Comparison of ENCODE assay signal across 14 cellular contexts in genomic region chr10:94607111-94607510, GRCh38.
DNase-seq lines count a peak whose midpoint lies in the region; ATAC-seq and TF ChIP-seq lines count a peak whose summit lies in the region.
"Had no signal": no experiment of that assay in that cellular context is flagged by ENCODE, and none has a peak within 500 bp of the region (broad histone marks: within the 10 kb centered on the region; RNA-seq: fewer than 3 reads in every experiment).

No MANE protein-coding gene starts in this region.

- H3K4me3 ChIP-seq in CD8-positive, alpha-beta memory T cell (ENCODE audit: low read length), result no peak overlapping the region
- no peak overlapping the region for H3K4me3 ChIP-seq in heart left ventricle
- H3K4me3 ChIP-seq: ascending aorta, K562 had no signal

- intact Hi-C loops in heart left ventricle (cut with DNase I), result no loop called here

- no peaks in the 10 kb centered on the region for H3K4me1 Mint-ChIP-seq in CD8-positive, alpha-beta memory T cell

- H3K36me3 ChIP-seq in CD8-positive, alpha-beta memory T cell (ENCODE audit: insufficient read depth, low read length), result no peaks in the 10 kb centered on the region
- H3K36me3 ChIP-seq in heart left ventricle, result no peaks in the 10 kb centered on the region
- H3K36me3 ChIP-seq: ascending aorta had no signal

- H3K4me3 Mint-ChIP-seq in CD8-positive, alpha-beta memory T cell, result no peak overlapping the region

- H3K27me3 ChIP-seq in CD8-positive, alpha-beta memory T cell (ENCODE audit: insufficient read depth, low read length, poor library complexity, severe bottlenecking), result no peaks in the 10 kb centered on the region
- H3K27me3 ChIP-seq in heart left ventricle, result no peaks in the 10 kb centered on the region
- H3K27me3 ChIP-seq: ascending aorta had no signal

- no peaks in the 10 kb centered on the region for H3K9me3 Mint-ChIP-seq in CD8-positive, alpha-beta memory T cell

- no peaks in the 10 kb centered on the region for H3K4me1 ChIP-seq in CD8-positive, alpha-beta memory T cell (ENCODE audit: insufficient read depth, low read length)
- H3K4me1 ChIP-seq in heart left ventricle, result no peaks in the 10 kb centered on the region
- H3K4me1 ChIP-seq: ascending aorta had no signal

- DNase-seq in DMS53 (lab: John Stamatoyannopoulos, UW), result no peak
- DNase-seq in CD8-positive, alpha-beta memory T cell, result no peak
- DNase-seq in heart left ventricle, result no peak
- no peak for DNase-seq in SW480 (ENCODE audit: low spot score)
- DNase-seq: activated CD4-positive, alpha-beta T cell treated with anti-CD3 and anti-CD28 coated beads for 48 hours; NCI-H345; SHP77 treated with DMSO at 0.1 percent for 48 hours; small intestine had no signal

- no peaks in the 10 kb centered on the region for H3K27me3 Mint-ChIP-seq in CD8-positive, alpha-beta memory T cell

- no peak overlapping the region for H3K27ac Mint-ChIP-seq in CD8-positive, alpha-beta memory T cell

- no peaks in the 10 kb centered on the region for H3K9me3 ChIP-seq in CD8-positive, alpha-beta memory T cell (ENCODE audit: low read length)
- no peaks in the 10 kb centered on the region for H3K9me3 ChIP-seq in heart left ventricle
- H3K9me3 ChIP-seq: ascending aorta had no signal

- 77 to 88% (median 83%) methylated on average over 1 of the region's 1 CpG for WGBS in heart left ventricle, 4 donors

- TF ChIP-seq CTCF in heart left ventricle (IDR thresholded peaks at IDR 0.05), result no peak

- no peak overlapping the region for H3K27ac ChIP-seq in CD8-positive, alpha-beta memory T cell (ENCODE audit: low read depth, low read length)
- H3K27ac ChIP-seq in heart left ventricle, result no peak overlapping the region
- H3K27ac ChIP-seq: ascending aorta had no signal

- ATAC-seq in GM18505 (IDR thresholded peaks at IDR 0.05; ENCODE audit: unreplicated experiment) (peak; percentile 77), GM19351 (IDR thresholded peaks at IDR 0.05; ENCODE audit: unreplicated experiment) (peak; percentile 91), HG02763 (IDR thresholded peaks at IDR 0.05; ENCODE audit: unreplicated experiment) (peak; percentile 72), HG03469 (IDR thresholded peaks at IDR 0.05; ENCODE audit: unreplicated experiment) (peak; percentile 68), heart left ventricle (no peak)
- ATAC-seq: K562 had no signal

- POLR2A ChIA-PET in CD8-positive, alpha-beta memory T cell (lab: Charles Lee), result no interaction called here

- peaks cover 0 to 16% (median 9%) of the 10 kb centered on the region in 3 donors for H3K36me3 Mint-ChIP-seq in CD8-positive, alpha-beta memory T cell

- no peak for TF ChIP-seq POLR2A in GM18505 (IDR thresholded peaks at IDR 0.05; ENCODE audit: borderline replicate concordance, extremely low read depth, insufficient read depth, insufficient read length)
- no peak for TF ChIP-seq POLR2A in heart left ventricle (IDR thresholded peaks at IDR 0.05)

- CTCF ChIA-PET in CD8-positive, alpha-beta memory T cell (lab: Charles Lee), result no interaction called here

Comparison
In these comparisons a context has a peak if more than half of its experiments do, and no peak if none do; other contexts are left out.
1. ATAC-seq: peak in GM18505 (single experiment), GM19351 (single experiment), HG02763 (single experiment) and HG03469 (single experiment); none in heart left ventricle (0 of 4).